Comparison of ENCODE assay signal across 25 cellular contexts in the genomic region with DNA sequence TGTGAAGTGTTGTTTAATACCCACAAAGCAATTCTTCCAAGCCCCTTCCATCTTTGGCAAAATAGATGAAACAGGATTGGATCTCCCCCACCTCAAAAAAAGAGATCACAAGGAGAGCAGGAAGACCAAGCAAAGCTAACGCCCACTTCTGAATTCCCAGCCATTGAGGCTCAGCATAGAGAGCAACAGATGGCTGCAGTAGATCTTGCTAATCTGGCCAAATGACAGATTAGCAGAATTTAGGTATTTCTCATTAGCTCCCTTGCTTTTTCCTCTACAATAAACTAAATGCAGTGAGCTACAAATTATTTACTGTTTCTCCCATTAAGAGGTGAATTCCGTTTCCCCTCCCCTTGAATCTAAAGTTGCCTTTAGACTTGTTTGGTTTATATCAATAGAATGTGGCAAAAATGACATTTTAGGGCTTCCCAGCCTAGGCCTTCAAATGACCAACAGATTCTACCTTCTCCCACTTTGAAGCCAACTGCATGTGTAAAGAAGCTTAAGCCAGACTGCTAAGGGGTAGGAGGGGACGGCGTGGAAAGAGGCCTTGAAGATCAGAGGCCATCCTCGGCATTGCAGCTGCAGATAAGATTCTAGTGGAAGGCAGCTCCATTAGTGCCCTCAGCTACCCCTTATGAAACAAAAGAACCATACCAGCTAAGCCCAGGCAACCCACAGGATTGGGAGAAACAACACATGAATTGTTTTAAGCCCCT.
"Had no signal": no experiment of that assay in that cellular context is flagged by ENCODE, and none has a peak within 500 bp of the region (broad histone marks: within the 10 kb centered on the region; RNA-seq: fewer than 3 reads in every experiment).

No MANE protein-coding gene starts in this region.

- H3K27ac Mint-ChIP-seq: activated CD4-positive, alpha-beta memory T cell treated with anti-CD3 and anti-CD28 coated beads for 36 hours; activated CD4-positive, alpha-beta T cell treated with anti-CD3 and anti-CD28 coated beads for 36 hours; activated CD8-positive, alpha-beta memory T cell treated with anti-CD3 and anti-CD28 coated beads, Interleukin-2, amount 10 ng/mL, durations not matched to agents 7 days and 5 days; activated naive CD4-positive, alpha-beta T cell treated with anti-CD3 and anti-CD28 coated beads, Interleukin-2, amount 50 U/mL, for 24 hours; natural killer cell treated with Interleukin-12 subunit alpha and Interleukin-12 subunit beta and Interleukin-15 and Interleukin-18, amount 100 ng/mL, for 72 hours; progenitor cell of endocrine pancreas had no signal

- H3K27ac ChIP-seq: hepatocyte, left lung, VCaP had no signal

- H3K79me2 ChIP-seq: hepatocyte had no signal

- H3K4me1 Mint-ChIP-seq: activated CD4-positive, alpha-beta T cell treated with anti-CD3 and anti-CD28 coated beads for 36 hours; activated CD8-positive, alpha-beta memory T cell treated with anti-CD3 and anti-CD28 coated beads, Interleukin-2, amount 10 ng/mL, durations not matched to agents 7 days and 5 days; activated naive CD4-positive, alpha-beta T cell treated with anti-CD3 and anti-CD28 coated beads, Interleukin-2, amount 50 U/mL, for 24 hours had no signal

- H3K4me3 ChIP-seq: adrenal gland, hepatocyte, left lung had no signal

- FAIRE-seq: colon, endometrium, kidney, small intestine had no signal

- H3K36me3 Mint-ChIP-seq: activated CD4-positive, alpha-beta memory T cell treated with anti-CD3 and anti-CD28 coated beads for 36 hours; activated CD8-positive, alpha-beta memory T cell treated with anti-CD3 and anti-CD28 coated beads, Interleukin-2, amount 10 ng/mL, durations not matched to agents 7 days and 5 days; activated naive CD4-positive, alpha-beta T cell treated with anti-CD3 and anti-CD28 coated beads, Interleukin-2, amount 50 U/mL, for 24 hours; natural killer cell treated with Interleukin-12 subunit alpha and Interleukin-12 subunit beta and Interleukin-15 and Interleukin-18, amount 100 ng/mL, for 72 hours had no signal

- H3K4me3 Mint-ChIP-seq: activated CD4-positive, alpha-beta memory T cell treated with anti-CD3 and anti-CD28 coated beads for 36 hours; activated CD4-positive, alpha-beta T cell treated with anti-CD3 and anti-CD28 coated beads for 36 hours; activated CD8-positive, alpha-beta memory T cell treated with anti-CD3 and anti-CD28 coated beads, Interleukin-2, amount 10 ng/mL, durations not matched to agents 7 days and 5 days; activated naive CD4-positive, alpha-beta T cell treated with anti-CD3 and anti-CD28 coated beads, Interleukin-2, amount 50 U/mL, for 24 hours; natural killer cell treated with Interleukin-12 subunit alpha and Interleukin-12 subunit beta and Interleukin-15 and Interleukin-18, amount 100 ng/mL, for 72 hours had no signal

- H3K9me3 Mint-ChIP-seq: natural killer cell treated with Interleukin-12 subunit alpha and Interleukin-12 subunit beta and Interleukin-15 and Interleukin-18, amount 100 ng/mL, for 72 hours had no signal

- ATAC-seq: activated CD4-positive, alpha-beta T cell treated with anti-CD3 and anti-CD28 coated beads for 36 hours; activated CD8-positive, alpha-beta memory T cell treated with anti-CD3 and anti-CD28 coated beads, Interleukin-2, amount 10 ng/mL, durations not matched to agents 7 days and 5 days; left lung; natural killer cell treated with Interleukin-12 subunit alpha and Interleukin-12 subunit beta and Interleukin-15 and Interleukin-18, amount 100 ng/mL, for 72 hours; right cardiac atrium had no signal

- H3K36me3 ChIP-seq: adrenal gland, left lung had no signal

- H3K27me3 Mint-ChIP-seq: activated CD4-positive, alpha-beta memory T cell treated with anti-CD3 and anti-CD28 coated beads for 36 hours; activated CD4-positive, alpha-beta T cell treated with anti-CD3 and anti-CD28 coated beads for 36 hours; activated CD8-positive, alpha-beta memory T cell treated with anti-CD3 and anti-CD28 coated beads, Interleukin-2, amount 10 ng/mL, durations not matched to agents 7 days and 5 days; activated naive CD4-positive, alpha-beta T cell treated with anti-CD3 and anti-CD28 coated beads, Interleukin-2, amount 50 U/mL, for 24 hours; progenitor cell of endocrine pancreas had no signal

- H3K27me3 ChIP-seq: adrenal gland, hepatocyte, left lung had no signal

- H3K4me2 ChIP-seq: hepatocyte had no signal

- DNase-seq: activated CD4-positive, alpha-beta memory T cell treated with anti-CD3 and anti-CD28 coated beads for 36 hours; activated CD4-positive, alpha-beta T cell treated with anti-CD3 and anti-CD28 coated beads for 36 hours; activated CD8-positive, alpha-beta memory T cell treated with anti-CD3 and anti-CD28 coated beads, Interleukin-2, amount 10 ng/mL, durations not matched to agents 7 days and 5 days; activated effector memory CD4-positive, alpha-beta T cell treated with Interleukin-2 at 50 U/mL for 16 hours; activated T-cell treated with anti-CD3 and anti-CD28 coated beads, Interleukin-2, amount 50 U/mL, for 1 hour; adrenal gland; caudate nucleus; kidney; left lung; occipital lobe; right cardiac atrium; small intestine; stimulated activated CD4-positive, alpha-beta T cell treated with anti-CD3 and anti-CD28 coated beads, Interleukin-4, amount 100 ng/mL, for 4 hours; stimulated activated CD8-positive, alpha-beta memory T cell treated with anti-CD3 and anti-CD28 coated beads, Interleukin-4, amount 100 ng/mL, for 48 hours; stimulated activated naive CD4-positive, alpha-beta T cell treated with Interleukin-2 at 50 U/mL for 16 hours; substantia nigra; T-helper 9 cell; trophoblast cell had no signal
